ENCODE assay signal across 7 cellular contexts in the genomic region with DNA sequence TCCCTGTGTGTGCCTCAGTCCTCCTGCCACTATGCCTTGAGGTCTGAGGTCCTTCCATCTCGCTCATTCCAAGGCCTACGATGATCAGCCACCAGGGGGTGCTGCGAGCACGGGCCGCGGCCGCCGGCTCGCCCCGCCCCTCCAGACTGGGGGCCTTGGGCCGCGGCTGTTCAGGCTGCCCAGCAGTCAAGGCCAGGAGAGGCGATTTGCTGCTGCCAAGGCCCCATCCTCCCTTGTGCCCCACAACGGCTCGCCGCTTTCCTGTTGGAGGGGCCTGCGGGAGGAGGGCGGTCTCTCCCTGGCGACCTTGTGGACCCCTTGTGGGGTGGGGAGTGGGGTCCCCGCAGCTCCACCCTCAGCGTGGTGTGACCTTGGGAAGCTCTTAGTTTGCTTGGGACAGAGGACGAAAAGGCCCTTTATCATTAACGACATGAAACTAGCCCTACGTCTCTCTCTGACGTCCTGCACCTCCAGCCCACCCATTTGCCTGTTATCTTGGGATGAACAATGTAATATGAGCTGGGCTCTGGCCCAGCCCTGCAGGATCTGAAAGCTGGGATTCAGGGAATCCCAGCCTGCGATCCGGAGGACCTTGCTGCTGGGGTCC. TPM values are rescaled to one million over a fixed set of nuclear protein-coding genes. Genes with fewer than 3 reads are reported as not detected.
DNase-seq lines count a peak whose midpoint lies in the region; ATAC-seq and TF ChIP-seq lines count a peak whose summit lies in the region.

No MANE protein-coding gene starts in this region.

- no peaks in the 10 kb centered on the region for H3K36me3 Mint-ChIP-seq in activated naive CD8-positive, alpha-beta T cell treated with anti-CD3 and anti-CD28 coated beads, Interleukin-2, amount 50 U/mL, for 24 hours (ENCODE audit: low read depth)

- H3K27ac ChIP-seq in MM.1S (ENCODE audit: low read length) = no peak overlapping the region
- no peak overlapping the region for H3K27ac ChIP-seq in SU-DHL-6 (ENCODE audit: low read depth, low read length)
- peak overlapping the region in 2 of 4 donors; percentile 50 for H3K27ac ChIP-seq in transverse colon

- H3K27me3 ChIP-seq in MM.1S (replicated peaks; ENCODE audit: insufficient read depth, low read length) (peaks cover 18% of the 10 kb centered on the region), SU-DHL-6 (ENCODE audit: low read length) (no peaks in the 10 kb centered on the region), transverse colon (peaks cover 18% of the 10 kb centered on the region)

- peaks cover 11% of the 10 kb centered on the region for H3K4me1 Mint-ChIP-seq in activated naive CD8-positive, alpha-beta T cell treated with anti-CD3 and anti-CD28 coated beads, Interleukin-2, amount 50 U/mL, for 24 hours

- H3K4me3 ChIP-seq in GM12875 (ENCODE audit: low read depth, low read length) = no peak overlapping the region
- H3K4me3 ChIP-seq in MM.1S (ENCODE audit: low read length) = peak overlapping the region; percentile 32
- H3K4me3 ChIP-seq in SU-DHL-6 (ENCODE audit: insufficient read depth, low read length, poor library complexity, severe bottlenecking) = peak overlapping the region; percentile 18
- peak overlapping the region in 3 of 4 donors; percentile 15 to 45 (median 17) for H3K4me3 ChIP-seq in transverse colon

- DNase-seq in MM.1S (peak; percentile 66), left cardiac atrium (peak; percentile 86), posterior vena cava (ENCODE audit: low spot score) (peak; percentile 94), transverse colon (peak; percentile 90)
- DNase-seq in activated naive CD8-positive, alpha-beta T cell treated with anti-CD3 and anti-CD28 coated beads, Interleukin-2, amount 50 U/mL, for 24 hours = peak; percentile 90

- TF ChIP-seq POLR2A in transverse colon (IDR thresholded peaks at IDR 0.05) = no peak

- H3K9ac ChIP-seq in MM.1S (ENCODE audit: low read length) (peak overlapping the region; percentile 12; the same call in 1 of the 2 replicates), SU-DHL-6 (ENCODE audit: low read length) (peak overlapping the region; percentile 31; the same call in 1 of the 2 replicates)

- no peak for TF ChIP-seq EP300 in transverse colon (IDR thresholded peaks at IDR 0.05; ENCODE audit: low read depth)

- no peak overlapping the region for H3K4me3 Mint-ChIP-seq in activated naive CD8-positive, alpha-beta T cell treated with anti-CD3 and anti-CD28 coated beads, Interleukin-2, amount 50 U/mL, for 24 hours

- H3K9me3 ChIP-seq in MM.1S (replicated peaks; ENCODE audit: insufficient read depth, low read length) (no peaks in the 10 kb centered on the region), SU-DHL-6 (ENCODE audit: insufficient read depth, low read length) (no peaks in the 10 kb centered on the region), transverse colon (no peaks in the 10 kb centered on the region)

- no peaks in the 10 kb centered on the region for H3F3A ChIP-seq in MM.1S (ENCODE audit: insufficient read depth, low read length)
- H3F3A ChIP-seq in SU-DHL-6 (ENCODE audit: insufficient read depth) = no peaks in the 10 kb centered on the region

- H3K9me2 ChIP-seq in MM.1S (replicated peaks; ENCODE audit: insufficient read depth, low read length) (no peaks in the 10 kb centered on the region), SU-DHL-6 (replicated peaks; ENCODE audit: insufficient read depth, low read length) (no peaks in the 10 kb centered on the region)

- WGBS in transverse colon (ENCODE audit: low coverage in 1 of 2), 2 donors = 5% methylated on average over 14 of the region's 27 CpGs; no CpG with 5 or more reads in 1 of the 2 donors

- no peaks in the 10 kb centered on the region for H3K9me3 Mint-ChIP-seq in activated naive CD8-positive, alpha-beta T cell treated with anti-CD3 and anti-CD28 coated beads, Interleukin-2, amount 50 U/mL, for 24 hours

- intact Hi-C loops in left cardiac atrium (cut with DNase I) = loop anchor here (1.0 to 5.0 kb wide), 4 partner anchors 45 to 147 kb away; no protein-coding TSS in a partner anchor
- intact Hi-C loops in posterior vena cava (cut with DNase I) = loop anchor here (2.0 to 10.0 kb wide), 3 partner anchors 47 to 149 kb away; no protein-coding TSS in a partner anchor
- intact Hi-C loops in transverse colon (cut with DNase I; ENCODE audit: low total_unique reads) = loop anchor here (2.0 to 10.0 kb wide), 3 partner anchors 45 to 144 kb away; no protein-coding TSS in a partner anchor

- in situ Hi-C loops in transverse colon (cut with MboI; ENCODE audit: low pct_ligation_motif_present in 1 of 4, low pct_unique_long_range_greater_than_20kb in 1 of 4, low sequenced_read_pairs in 3 of 4) = loop anchor here in 3 of 4 donors (5.0 to 25.0 kb wide), 4 partner anchors 44 to 147 kb away; partner anchors contain the start of genes C22orf23 (in 1 of the 3) and POLR2F (in 1 of the 3)

- TF ChIP-seq CTCF in GM12875 (IDR thresholded peaks at IDR 0.05; ENCODE audit: borderline replicate concordance, insufficient read depth, low read depth, low read length) (peak; percentile 96), MM.1S (IDR thresholded peaks at IDR 0.05; ENCODE audit: low read length) (peak; percentile 96), SU-DHL-6 (IDR thresholded peaks at IDR 0.05; ENCODE audit: insufficient read depth, low read length, poor library complexity, severe bottlenecking) (peak; percentile 83), transverse colon (IDR thresholded peaks at IDR 0.05) (peak; percentile 90 to 98 (median 96))

- H3K36me3 ChIP-seq in MM.1S (replicated peaks; ENCODE audit: insufficient read depth, low read length) (no peaks in the 10 kb centered on the region), SU-DHL-6 (ENCODE audit: low read length) (no peaks in the 10 kb centered on the region), transverse colon (no peaks in the 10 kb centered on the region)

- H3K4me2 ChIP-seq in MM.1S (ENCODE audit: low read depth, low read length) (peak overlapping the region; percentile 90), SU-DHL-6 (ENCODE audit: low read depth, low read length, poor library complexity, severe bottlenecking) (peak overlapping the region; percentile 33)

- no peak overlapping the region for H3K27ac Mint-ChIP-seq in activated naive CD8-positive, alpha-beta T cell treated with anti-CD3 and anti-CD28 coated beads, Interleukin-2, amount 50 U/mL, for 24 hours

- H3K79me2 ChIP-seq in MM.1S (ENCODE audit: low read length) (no peaks in the 10 kb centered on the region), SU-DHL-6 (ENCODE audit: insufficient read depth, low read length) (no peaks in the 10 kb centered on the region)

- H3K4me1 ChIP-seq in MM.1S (ENCODE audit: low read length) = peaks cover 4% of the 10 kb centered on the region
- peaks cover 13 to 20% (median 16%) of the 10 kb centered on the region in 4 donors for H3K4me1 ChIP-seq in transverse colon

- H2AFZ ChIP-seq in MM.1S (ENCODE audit: low read length) = peak overlapping the region; percentile 72
- H2AFZ ChIP-seq in SU-DHL-6 (ENCODE audit: low read depth, low read length, severe bottlenecking) = peak overlapping the region; percentile 79

- H4K20me1 ChIP-seq in MM.1S (ENCODE audit: insufficient read depth, low read length) (no peaks in the 10 kb centered on the region), SU-DHL-6 (ENCODE audit: low read depth, low read length) (no peaks in the 10 kb centered on the region)

- H3K27me3 Mint-ChIP-seq in activated naive CD8-positive, alpha-beta T cell treated with anti-CD3 and anti-CD28 coated beads, Interleukin-2, amount 50 U/mL, for 24 hours = peaks cover 30% of the 10 kb centered on the region

- ATAC-seq in activated naive CD8-positive, alpha-beta T cell treated with anti-CD3 and anti-CD28 coated beads, Interleukin-2, amount 50 U/mL, for 24 hours = peak; percentile 79
- ATAC-seq in left cardiac atrium = peak; percentile 93 to 95

RNA-seq across cellular contexts. Expression of gene GALR3, which starts 5.4 kb away (rescaled TPM):
- total RNA-seq in left cardiac atrium (not detected), posterior vena cava (not detected), transverse colon (not detected)

RNA-seq across cellular contexts. Expression of gene GCAT, which starts 10.1 kb away (rescaled TPM):
- 10 to 100 TPM; 16.7 to 19.0 TPM for total RNA-seq in left cardiac atrium
- total RNA-seq in posterior vena cava = 1 to 10 TPM; 3.3 to 6.2 TPM
- total RNA-seq in transverse colon = 10 to 100 TPM in 1 of 4 donors, 1 to 10 TPM in 3; 6.4 to 10.1 (median 7.7) TPM

RNA-seq across cellular contexts. Expression of gene ANKRD54, which starts 26.3 kb away (rescaled TPM):
- 10 to 100 TPM in 1 of 2 donors, 1 to 10 TPM in 1; 9.9 to 12.8 TPM for total RNA-seq in left cardiac atrium
- total RNA-seq in posterior vena cava = 10 to 100 TPM; 13.3 to 15.1 TPM
- 10 to 100 TPM; 12.7 to 86.8 (median 40.6) TPM for total RNA-seq in transverse colon

RNA-seq across cellular contexts. Expression of gene EIF3L, which starts 31.4 kb away (rescaled TPM):
- total RNA-seq in left cardiac atrium (100 to 1,000 TPM; 282 to 298 TPM), posterior vena cava (100 to 1,000 TPM; 260 to 267 TPM), transverse colon (100 to 1,000 TPM in 3 of 4 donors, 10 to 100 TPM in 1; 89.4 to 292 (median 217) TPM)
